Comparison of ENCODE assay signal across 25 cellular contexts in genomic region chr4:84825701-84826100, GRCh38.
"Had no signal": no experiment of that assay in that cellular context is flagged by ENCODE, and none has a peak within 500 bp of the region (broad histone marks: within the 10 kb centered on the region; RNA-seq: fewer than 3 reads in every experiment).

No MANE protein-coding gene starts in this region.

- H2AFZ ChIP-seq: neural progenitor cell had no signal

- H3K4me2 ChIP-seq: neural progenitor cell had no signal

- H3K27me3 ChIP-seq: neural progenitor cell, ovary, right atrium auricular region, stomach, testis, thyroid gland, transverse colon, upper lobe of right lung had no signal

- H3K9me3 ChIP-seq: left ventricle myocardium inferior, ovary, right atrium auricular region, stomach, testis, thyroid gland, transverse colon, upper lobe of right lung had no signal

- H3K9ac ChIP-seq: neural progenitor cell had no signal

- H3K27ac ChIP-seq: left ventricle myocardium inferior, neural progenitor cell, ovary, right atrium auricular region, skin epidermis, stomach, testis, thyroid gland, transverse colon, upper lobe of right lung had no signal

- H3K4me3 ChIP-seq: left ventricle myocardium inferior, lung, neural progenitor cell, ovary, right atrium auricular region, skin epidermis, stomach, testis, thyroid gland, transverse colon, upper lobe of right lung had no signal

- H3K36me3 ChIP-seq: ovary had no signal

- FAIRE-seq: urothelium cell line had no signal

- ATAC-seq: natural killer cell; sciatic nerve; stimulated activated naive B cell treated with anti-CD40 and anti-IgM and Interleukin-4, amounts not matched to agents 10 μg/mL and 1 μg/mL and 100 μg/mL, for 72 hours; stimulated activated naive CD8-positive, alpha-beta T cell treated with anti-CD3 and anti-CD28 coated beads, Interleukin-15, Interleukin-2, amounts not matched to agents 100 U/mL and 50 U/mL, for 24 hours; upper lobe of right lung had no signal

- DNase-seq: hypothalamus; immature natural killer cell; left ventricle myocardium inferior; mesendoderm; naive B cell; natural killer cell; nephron progenitor cell; ovary; stimulated activated CD4-positive, alpha-beta T cell treated with anti-CD3 and anti-CD28 coated beads, Interleukin-12 subunit alpha, Interleukin-12 subunit beta, amount 100 ng/mL, for 4 hours; stimulated activated CD4-positive, alpha-beta T cell treated with anti-CD3 and anti-CD28 coated beads, Interleukin-15, amount 100 ng/mL, for 24 hours; stimulated activated CD4-positive, alpha-beta T cell treated with anti-CD3 and anti-CD28 coated beads, Interleukin-2, amount 100 ng/mL, for 24 hours; stimulated activated CD4-positive, alpha-beta T cell treated with anti-CD3 and anti-CD28 coated beads, Interleukin-4, amount 100 ng/mL, for 1 hour; stimulated activated naive B cell treated with anti-CD40 and anti-IgM and Interleukin-4, amounts not matched to agents 10 μg/mL and 1 μg/mL and 100 μg/mL, for 72 hours; stimulated activated naive CD8-positive, alpha-beta T cell treated with anti-CD3 and anti-CD28 coated beads, Interleukin-15, Interleukin-2, amounts not matched to agents 100 U/mL and 50 U/mL, for 24 hours; stomach; testis; thyroid gland; transverse colon; upper lobe of right lung had no signal

- H3K4me1 ChIP-seq: left ventricle myocardium inferior, neural progenitor cell, right atrium auricular region, stomach, testis, thyroid gland, transverse colon, upper lobe of right lung had no signal
